ENCODE assay signal across 10 cellular contexts in the genomic region with DNA sequence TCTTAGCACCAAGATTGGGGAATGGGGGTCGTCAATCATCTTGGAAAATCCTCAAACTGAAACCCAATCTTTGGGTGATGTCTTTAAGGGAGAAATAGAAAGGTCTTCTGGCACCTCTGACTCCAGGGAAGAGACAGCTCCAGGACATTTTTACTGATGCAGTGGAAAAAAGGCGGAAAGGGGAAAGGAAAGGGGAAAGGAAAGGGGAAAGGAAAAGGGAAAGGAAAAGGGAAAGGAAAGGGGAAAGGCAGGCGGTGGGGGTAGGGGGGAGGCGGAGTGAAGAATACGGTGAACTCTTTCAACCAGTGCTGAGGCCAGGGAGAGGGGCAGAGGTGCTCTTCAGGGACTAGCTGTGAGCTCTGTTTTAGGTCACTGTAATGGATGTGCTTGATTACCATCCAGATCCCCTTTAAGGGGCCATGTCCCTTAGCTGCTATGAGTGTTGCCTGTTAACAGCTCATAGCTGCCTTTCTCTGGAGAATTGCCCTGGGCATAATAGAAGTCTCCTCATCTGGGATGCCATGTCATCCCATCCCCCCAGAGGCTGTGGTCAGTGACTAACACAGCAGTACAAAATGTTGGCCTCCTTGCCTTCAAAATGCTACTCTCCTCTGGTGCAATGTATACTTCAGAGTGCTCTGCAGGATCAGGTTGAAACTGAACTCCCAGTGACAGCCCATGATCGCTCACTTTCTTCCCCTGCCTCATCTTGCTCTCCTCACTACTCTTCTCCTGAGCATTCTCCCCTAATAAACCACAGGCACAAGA.
DNase-seq lines count a peak whose midpoint lies in the region; ATAC-seq, FAIRE-seq and TF ChIP-seq lines count a peak whose summit lies in the region.
"Had no signal": no experiment of that assay in that cellular context is flagged by ENCODE, and none has a peak within 500 bp of the region (broad histone marks: within the 10 kb centered on the region; RNA-seq: fewer than 3 reads in every experiment).

No MANE protein-coding gene starts in this region.

- peak overlapping the region; percentile 45; the same call in 1 of the 3 replicates for H2BK15ac ChIP-seq in IMR-90 (ENCODE audit: low read depth, low read length)

- intact Hi-C loops in IMR-90 (cut with micrococcal nuclease): no loop called here
- intact Hi-C loops in K562 (cut with micrococcal nuclease): no loop called here

- H3K9me3 ChIP-seq in IMR-90 (ENCODE audit: control insufficient read depth, insufficient read depth, low read length) (no peaks in the 10 kb centered on the region), K562 (replicated peaks; ENCODE audit: control insufficient read depth, insufficient read depth, low read depth, low read length) (no peaks in the 10 kb centered on the region), mesodermal cell (ENCODE audit: control insufficient read depth, low read length) (no peaks in the 10 kb centered on the region)

- in situ Hi-C loops in IMR-90 (cut with MboI; ENCODE audit: low sequenced_read_pairs) (no loop called here), K562 (cut with MboI) (no loop called here)

- H3K27me3 ChIP-seq in IMR-90 (ENCODE audit: control insufficient read depth, insufficient read depth, low read length) (no peaks in the 10 kb centered on the region), K562 (ENCODE audit: control insufficient read depth in 2 of 2, insufficient read depth in 2 of 2, low read length in 2 of 2) (no peaks in the 10 kb centered on the region)

- H3K79me1 ChIP-seq in IMR-90 (ENCODE audit: low read depth in 1 of 2, low read length in 2 of 2): no peaks in the 10 kb centered on the region

- peak; percentile 93 for DNase-seq in EH (ENCODE audit: low read depth)
- DNase-seq in IMR-90: peak; percentile 86
- DNase-seq in K562 (ENCODE audit: extremely low read depth in 1 of 4, low spot score in 3 of 4): peak in 1 of 4 experiments; percentile 5
- no peak for DNase-seq in NCI-H2081 (lab: John Stamatoyannopoulos, UW)
- DNase-seq in NAMALWA (ENCODE audit: low spot score): no peak
- no peak for DNase-seq in activated CD4-positive, CD25-positive, alpha-beta regulatory T cell (lab: John Stamatoyannopoulos, UW)
- DNase-seq in stimulated activated CD4-positive, alpha-beta T cell treated with anti-CD3 and anti-CD28 coated beads, Interleukin-12 subunit alpha, Interleukin-12 subunit beta, amount 100 ng/mL, for 4 hours: no peak
- DNase-seq: KG1; stimulated activated naive CD4-positive, alpha-beta T cell had no signal

- H3K4me2 ChIP-seq in IMR-90 (ENCODE audit: low read depth, low read length) (peak overlapping the region; percentile 35; the same call in 1 of the 2 replicates), K562 (ENCODE audit: insufficient read depth, low read length) (no peak overlapping the region)

- TF ChIP-seq CTCF in IMR-90 (conservative IDR thresholded peaks at IDR 0.05; ENCODE audit: low read depth, low read length) (no peak), K562 (IDR thresholded peaks at IDR 0.05 in 2 of 3, conservative IDR thresholded peaks at IDR 0.05 in 1 of 3; ENCODE audit: insufficient read depth in 2 of 3, low read depth in 1 of 3, low read length in 3 of 3) (no peak)

- BruUV-seq in IMR-90 (replicated peaks; lab: Mats Ljungman, UMichigan): no TSS peak
- no TSS peak for BruUV-seq in K562 (replicated peaks; lab: Mats Ljungman, UMichigan)

- no peak overlapping the region for H3K14ac ChIP-seq in IMR-90 (replicated peaks; ENCODE audit: low read depth, low read length)

- H4K5ac ChIP-seq in IMR-90 (ENCODE audit: low read depth, low read length): no peak overlapping the region

- peak; percentile 91 for ATAC-seq in IMR-90 (ENCODE audit: low read depth)
- ATAC-seq in K562: peak; percentile 40; the same call in 2 of the 3 replicates

- no peak overlapping the region for H2AK9ac ChIP-seq in IMR-90 (replicated peaks; ENCODE audit: low read depth, low read length, poor library complexity)

- H3K9me1 ChIP-seq in IMR-90 (ENCODE audit: insufficient read depth, low read length) (no peaks in the 10 kb centered on the region; the same call in 1 of the 2 replicates), K562 (ENCODE audit: control insufficient read depth, insufficient read depth, low read length) (no peaks in the 10 kb centered on the region)

- no peak for TF ChIP-seq RAD21 in IMR-90 (IDR thresholded peaks at IDR 0.05; ENCODE audit: low read length)
- no peak for TF ChIP-seq RAD21 in K562 (CRISPR knock-in tag; conservative IDR thresholded peaks at IDR 0.05 in 1 of 2, IDR thresholded peaks at IDR 0.05 in 1 of 2)

- CTCF ChIA-PET in IMR-90 (lab: Yijun Ruan, JAX) (no interaction called here), K562 (lab: Yijun Ruan, JAX; ENCODE audit: low intra/inter-chr PET ratio) (no interaction called here)

- peak overlapping the region; percentile 58 for H2BK5ac ChIP-seq in IMR-90 (ENCODE audit: low read depth, low read length, poor library complexity, severe bottlenecking)

- dilution Hi-C loops in IMR-90 (cut with HindIII; ENCODE audit: low sequenced_read_pairs, unreplicated experiment): no loop called here

- no peak for TF ChIP-seq EP300 in K562 (IDR thresholded peaks at IDR 0.05; ENCODE audit: low read length)

- H4K91ac ChIP-seq in IMR-90 (ENCODE audit: insufficient read depth, low read depth, low read length): peak overlapping the region; percentile 32; the same call in 1 of the 2 replicates

- H3K4me1 ChIP-seq in IMR-90 (ENCODE audit: control insufficient read depth, insufficient read depth, low read length) (no peaks in the 10 kb centered on the region), K562 (replicated peaks in 1 of 2; ENCODE audit: control insufficient read depth in 2 of 2, insufficient read depth in 2 of 2, low read length in 2 of 2) (peaks cover 0 to 20% of the 10 kb centered on the region in 2 experiments; a peak in 4 of 5 replicates), mesodermal cell (ENCODE audit: control insufficient read depth, insufficient read depth, low read length, poor library complexity, severe bottlenecking) (peaks cover 11% of the 10 kb centered on the region)

- peak overlapping the region in 1 of 2 experiments; percentile 53; a peak in 2 of 4 replicates for H4K8ac ChIP-seq in IMR-90 (ENCODE audit: low read depth in 2 of 2, low read length in 2 of 2)

- FAIRE-seq in K562 (lab: Jason Lieb, UNC): no peak

- H3K9ac ChIP-seq in IMR-90 (ENCODE audit: low read depth, low read length) (no peak overlapping the region), K562 (ENCODE audit: insufficient read depth in 1 of 2, low read depth in 2 of 2, low read length in 2 of 2) (no peak overlapping the region)

- no peak overlapping the region for H3K4me3 ChIP-seq in IMR-90 (ENCODE audit: insufficient read depth, low read depth, low read length)
- no peak overlapping the region for H3K4me3 ChIP-seq in K562
- H3K4me3 ChIP-seq in mesodermal cell (ENCODE audit: extremely low read depth, insufficient read depth, low read length, poor library complexity, severe bottlenecking): peak overlapping the region; percentile 8

- H4K20me1 ChIP-seq in IMR-90 (ENCODE audit: insufficient read depth, low read length): no peaks in the 10 kb centered on the region; the same call in 1 of the 2 replicates
- H4K20me1 ChIP-seq in K562 (replicated peaks; ENCODE audit: control insufficient read depth, insufficient read depth, low read length): no peaks in the 10 kb centered on the region

- peak overlapping the region; percentile 42 for H3K27ac ChIP-seq in IMR-90 (ENCODE audit: insufficient read depth, low read length)
- no peak overlapping the region for H3K27ac ChIP-seq in K562 (ENCODE audit: extremely low read depth, low read depth, low read length)
- peak overlapping the region; percentile 92 for H3K27ac ChIP-seq in mesodermal cell (ENCODE audit: low read depth, low read length, severe bottlenecking)

- H3K56ac ChIP-seq in IMR-90 (ENCODE audit: extremely low read depth, insufficient read depth, low read length): no peak overlapping the region

- H2AFZ ChIP-seq in IMR-90 (replicated peaks; ENCODE audit: low read length, poor library complexity) (peak overlapping the region; percentile 4), K562 (ENCODE audit: low read depth, low read length) (no peak overlapping the region; the same call in 1 of the 2 replicates)

- H2AK5ac ChIP-seq in IMR-90 (ENCODE audit: low read depth, low read length): no peak overlapping the region

- H2BK20ac ChIP-seq in IMR-90 (ENCODE audit: low read depth, low read length): peak overlapping the region; percentile 57

- no peak overlapping the region for H3K18ac ChIP-seq in IMR-90 (ENCODE audit: low read depth, low read length)

- no peaks in the 10 kb centered on the region for H3K79me2 ChIP-seq in K562 (ENCODE audit: control insufficient read depth, insufficient read depth, low read length)

- TF ChIP-seq POLR2A in IMR-90 (IDR thresholded peaks at IDR 0.05; ENCODE audit: low read depth, low read length): no peak
- no peak for TF ChIP-seq POLR2A in K562 (conservative IDR thresholded peaks at IDR 0.05)

- no peaks in the 10 kb centered on the region for H3K36me3 ChIP-seq in IMR-90 (ENCODE audit: control insufficient read depth, insufficient read depth, low read length)
- no peaks in the 10 kb centered on the region for H3K36me3 ChIP-seq in K562 (ENCODE audit: control insufficient read depth, insufficient read depth, low read length)
- H3K36me3 ChIP-seq in mesodermal cell (ENCODE audit: control insufficient read depth, insufficient read depth, low read length): no peaks in the 10 kb centered on the region

- H3K4ac ChIP-seq in IMR-90 (ENCODE audit: low read depth, low read length): no peak overlapping the region; the same call in 1 of the 2 replicates

- POLR2A ChIA-PET in IMR-90 (lab: Charles Lee; ENCODE audit: unreplicated experiment) (interaction anchor here (0.5 kb wide), 1 partner anchor 196 kb away, joined by 9 read pairs; no protein-coding TSS in a partner anchor), K562 (lab: Yijun Ruan, JAX) (no interaction called here)

- H3K23ac ChIP-seq in IMR-90 (ENCODE audit: low read depth, low read length): no peak overlapping the region

- H2BK120ac ChIP-seq in IMR-90 (ENCODE audit: low read depth, low read length): peak overlapping the region; percentile 41

- WGBS in IMR-90 (ENCODE audit: extremely low coverage in 2 of 2, insufficient read length in 1 of 2), 2 experiments: 89% methylated on average over 1 of the region's 6 CpGs; no CpG with 5 or more reads in 1 of the 2 experiments
- 11% methylated on average over 3 of the region's 6 CpGs for WGBS in K562 (ENCODE audit: insufficient coverage, low coverage, missing lambda C conversion rate)
- 71 to 100% methylated on average over 1 of the region's 6 CpGs for WGBS in mesodermal cell (ENCODE audit: insufficient coverage in 2 of 2), 2 experiments

TF ChIP-seq in IMR-90, 13 proteins besides CTCF, POLR2A, EP300 and RAD21 (continues in another document):
- TF ChIP-seq MXI1 (IDR thresholded peaks at IDR 0.05; ENCODE audit: borderline replicate concordance, low read depth, low read length) (no peak), MAFK (IDR thresholded peaks at IDR 0.05; ENCODE audit: low read depth, low read length) (no peak)

TF ChIP-seq in K562, 482 proteins besides CTCF, POLR2A, EP300 and RAD21 (continues in another document):
- TF ChIP-seq FOSL1 (tag; conservative IDR thresholded peaks at IDR 0.05): peak; percentile 64

Comparison
In these comparisons a context has a peak if more than half of its experiments do, and no peak if none do; other contexts are left out.
1. DNase-seq: peak in EH (single experiment) and IMR-90 (single experiment); none in NCI-H2081 (0 of 2), NAMALWA (single experiment), activated CD4-positive, CD25-positive, alpha-beta regulatory T cell (0 of 4) and stimulated activated CD4-positive, alpha-beta T cell treated with anti-CD3 and anti-CD28 coated beads, Interleukin-12 subunit alpha, Interleukin-12 subunit beta, amount 100 ng/mL, for 4 hours (single experiment).